Comparison of ENCODE assay signal across 14 cellular contexts in genomic region chr14:37588667-37588955, GRCh38. TPM values are rescaled to one million over a fixed set of nuclear protein-coding genes. Genes with fewer than 3 reads are reported as not detected.
DNase-seq lines count a peak whose midpoint lies in the region; ATAC-seq and TF ChIP-seq lines count a peak whose summit lies in the region.
"Had no signal": no experiment of that assay in that cellular context is flagged by ENCODE, and none has a peak within 500 bp of the region (broad histone marks: within the 10 kb centered on the region; RNA-seq: fewer than 3 reads in every experiment).

No MANE protein-coding gene starts in this region.

- H3K27me3 Mint-ChIP-seq in activated T-cell treated with anti-CD3 and anti-CD28 coated beads, Interleukin-2, amount 50 U/mL, for 24 hours = peaks cover 86% of the 10 kb centered on the region

- H3K9me3 Mint-ChIP-seq in activated T-cell treated with anti-CD3 and anti-CD28 coated beads, Interleukin-2, amount 50 U/mL, for 24 hours = peaks cover 15% of the 10 kb centered on the region

- H3K4me3 ChIP-seq in HAP-1 = peak overlapping the region; percentile 41
- H3K4me3 ChIP-seq in esophagus (ENCODE audit: low read depth in 1 of 2, low read length in 2 of 2) = peak overlapping the region; percentile 48 to 52
- H3K4me3 ChIP-seq in osteoblast (ENCODE audit: insufficient read depth, low read length) = no peak overlapping the region
- H3K4me3 ChIP-seq: GM12878 had no signal

- 9 to 11% methylated on average over 6 of the region's 6 CpGs for WGBS in esophagus, 2 donors

- peaks cover 4% of the 10 kb centered on the region for H3K4me1 Mint-ChIP-seq in activated T-cell treated with anti-CD3 and anti-CD28 coated beads, Interleukin-2, amount 50 U/mL, for 24 hours (ENCODE audit: low read depth)

- H4K20me1 ChIP-seq in osteoblast (ENCODE audit: insufficient read depth, low read length) = no peaks in the 10 kb centered on the region

- DNase-seq in HAP-1 (ENCODE audit: low spot score in 2 of 2) (peak in 1 of 2 experiments; percentile 48), NCI-H345 (lab: John Stamatoyannopoulos, UW) (peak; percentile 79), osteoblast (ENCODE audit: insufficient read length, low spot score, missing footprints) (peak; percentile 78), SW480 (ENCODE audit: low spot score) (no peak)
- DNase-seq in stimulated activated CD4-positive, alpha-beta T cell treated with anti-CD3 and anti-CD28 coated beads, Interleukin-12 subunit alpha, Interleukin-12 subunit beta, amount 100 ng/mL, for 4 hours = no peak
- DNase-seq in activated T-cell treated with anti-CD3 and anti-CD28 coated beads, Interleukin-2, amount 50 U/mL, for 24 hours = no peak
- DNase-seq: effector memory CD4-positive, alpha-beta T cell; hypothalamus; NCI-H1436 had no signal

- H3K27me3 ChIP-seq in HAP-1 (ENCODE audit: low read depth) = no peaks in the 10 kb centered on the region
- H3K27me3 ChIP-seq in esophagus (ENCODE audit: control insufficient read depth in 1 of 2, insufficient read depth in 2 of 2, low read length in 2 of 2) = no peaks in the 10 kb centered on the region
- H3K27me3 ChIP-seq in osteoblast (ENCODE audit: insufficient read depth, low read length) = peaks cover 98% of the 10 kb centered on the region

- H3K9me3 ChIP-seq in HAP-1 = no peaks in the 10 kb centered on the region
- no peaks in the 10 kb centered on the region for H3K9me3 ChIP-seq in esophagus (ENCODE audit: control insufficient read depth in 2 of 2, insufficient read depth in 1 of 2, low read depth in 1 of 2, low read length in 1 of 2)
- H3K9me3 ChIP-seq in osteoblast (ENCODE audit: low read depth, low read length) = no peaks in the 10 kb centered on the region

- ATAC-seq in activated CD4-positive, CD25-positive, alpha-beta regulatory T cell treated with anti-CD3 and anti-CD28 coated beads, Interleukin-2, amount 50 U/mL, for 24 hours = no peak
- ATAC-seq: GM12878, Panc1 had no signal

- no peak overlapping the region for H2AFZ ChIP-seq in osteoblast (ENCODE audit: low read length)

- in situ Hi-C loops in HAP-1 (cut with MboI; ENCODE audit: low sequenced_read_pairs) = loop anchor here (10.0 kb wide), 1 partner anchor 334 kb away; no protein-coding TSS in a partner anchor

- peak overlapping the region; percentile 84 to 89 for H3K27ac ChIP-seq in esophagus (ENCODE audit: low read depth in 2 of 2, low read length in 1 of 2)
- H3K27ac ChIP-seq in osteoblast (ENCODE audit: low read depth, low read length) = no peak overlapping the region
- H3K27ac ChIP-seq: HL-60 had no signal

- no peak overlapping the region for H3K4me2 ChIP-seq in osteoblast (ENCODE audit: insufficient read depth, low read length)

- no peak for TF ChIP-seq CTCF in osteoblast (IDR thresholded peaks at IDR 0.05; ENCODE audit: extremely low read depth, low read depth, low read length)

- H3K36me3 ChIP-seq in HAP-1 (replicated peaks) (peaks cover 22% of the 10 kb centered on the region), esophagus (ENCODE audit: control insufficient read depth in 2 of 2, insufficient read depth in 2 of 2, low read length in 1 of 2) (peaks cover 0 to 2% of the 10 kb centered on the region in 2 donors), osteoblast (ENCODE audit: insufficient read depth, low read length) (no peaks in the 10 kb centered on the region)

- H3K27ac Mint-ChIP-seq in activated T-cell treated with anti-CD3 and anti-CD28 coated beads, Interleukin-2, amount 50 U/mL, for 24 hours = no peak overlapping the region

- H3K4me3 Mint-ChIP-seq in activated T-cell treated with anti-CD3 and anti-CD28 coated beads, Interleukin-2, amount 50 U/mL, for 24 hours = no peak overlapping the region

- H3K4me1 ChIP-seq in HAP-1 (peaks cover 46% of the 10 kb centered on the region), esophagus (ENCODE audit: control insufficient read depth in 2 of 2, insufficient read depth in 2 of 2, low read length in 1 of 2) (no peaks in the 10 kb centered on the region), osteoblast (ENCODE audit: insufficient read depth, low read length) (no peaks in the 10 kb centered on the region)

- H3K36me3 Mint-ChIP-seq in activated T-cell treated with anti-CD3 and anti-CD28 coated beads, Interleukin-2, amount 50 U/mL, for 24 hours (ENCODE audit: low read depth) = peaks cover 1% of the 10 kb centered on the region

- H3K79me2 ChIP-seq in osteoblast (ENCODE audit: insufficient read depth, low read length) = no peaks in the 10 kb centered on the region

RNA-seq across cellular contexts. Expression of gene FOXA1, which starts 6.4 kb away (rescaled TPM):
- 10 to 100 TPM in 1 of 2 donors, 1 to 10 TPM in 1; 9.5 to 10.1 TPM for polyA plus RNA-seq in esophagus
- 0.36 TPM in 1 of 2 replicates, not detected in the other for total RNA-seq in osteoblast

RNA-seq across cellular contexts. Expression of gene TTC6, which starts 6.8 kb away (rescaled TPM):
- 1 to 10 TPM in 1 of 2 donors, under 1 TPM in 1; 0.27 to 2.4 TPM for polyA plus RNA-seq in esophagus
- under 0.01 TPM in 2 replicates for total RNA-seq in osteoblast
- total RNA-seq: GM12878 had no signal
- polyA plus RNA-seq: GM12878 had no signal

Comparison
In these comparisons a context has a peak if more than half of its experiments do, and no peak if none do; other contexts are left out.
1. DNase-seq: peak in NCI-H345 (single experiment) and osteoblast (single experiment); none in stimulated activated CD4-positive, alpha-beta T cell treated with anti-CD3 and anti-CD28 coated beads, Interleukin-12 subunit alpha, Interleukin-12 subunit beta, amount 100 ng/mL, for 4 hours (single experiment), SW480 (single experiment) and activated T-cell treated with anti-CD3 and anti-CD28 coated beads, Interleukin-2, amount 50 U/mL, for 24 hours (single experiment).